In genomic region chr3:38308456-38308855, GRCh38 we compare ENCODE assay signal across 1 cellular context.
TF ChIP-seq lines count a peak whose summit lies in the region.

No MANE protein-coding gene starts in this region.

TF ChIP-seq in HepG2, 621 proteins besides CTCF, POLR2A, EP300 and RAD21:
- TF ChIP-seq ARHGAP35 (CRISPR knock-in tag; IDR thresholded peaks at IDR 0.05; ENCODE audit: borderline replicate concordance) (no peak), ZFP41 (CRISPR knock-in tag; IDR thresholded peaks at IDR 0.05; ENCODE audit: borderline replicate concordance) (no peak)
- TF ChIP-seq, protein P1, sequence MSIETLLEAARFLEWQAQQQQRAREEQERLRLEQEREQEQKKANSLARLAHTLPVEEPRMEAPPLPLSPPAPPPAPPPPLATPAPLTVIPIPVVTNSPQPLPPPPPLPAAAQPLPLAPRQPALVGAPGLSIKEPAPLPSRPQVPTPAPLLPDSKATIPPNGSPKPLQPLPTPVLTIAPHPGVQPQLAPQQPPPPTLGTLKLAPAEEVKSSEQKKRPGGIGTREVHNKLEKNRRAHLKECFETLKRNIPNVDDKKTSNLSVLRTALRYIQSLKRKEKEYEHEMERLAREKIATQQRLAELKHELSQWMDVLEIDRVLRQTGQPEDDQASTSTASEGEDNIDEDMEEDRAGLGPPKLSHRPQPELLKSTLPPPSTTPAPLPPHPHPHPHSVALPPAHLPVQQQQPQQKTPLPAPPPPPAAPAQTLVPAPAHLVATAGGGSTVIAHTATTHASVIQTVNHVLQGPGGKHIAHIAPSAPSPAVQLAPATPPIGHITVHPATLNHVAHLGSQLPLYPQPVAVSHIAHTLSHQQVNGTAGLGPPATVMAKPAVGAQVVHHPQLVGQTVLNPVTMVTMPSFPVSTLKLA (IDR thresholded peaks at IDR 0.05) = peak; percentile 81
